ENCODE assay signal across 8 cellular contexts in the genomic region with DNA sequence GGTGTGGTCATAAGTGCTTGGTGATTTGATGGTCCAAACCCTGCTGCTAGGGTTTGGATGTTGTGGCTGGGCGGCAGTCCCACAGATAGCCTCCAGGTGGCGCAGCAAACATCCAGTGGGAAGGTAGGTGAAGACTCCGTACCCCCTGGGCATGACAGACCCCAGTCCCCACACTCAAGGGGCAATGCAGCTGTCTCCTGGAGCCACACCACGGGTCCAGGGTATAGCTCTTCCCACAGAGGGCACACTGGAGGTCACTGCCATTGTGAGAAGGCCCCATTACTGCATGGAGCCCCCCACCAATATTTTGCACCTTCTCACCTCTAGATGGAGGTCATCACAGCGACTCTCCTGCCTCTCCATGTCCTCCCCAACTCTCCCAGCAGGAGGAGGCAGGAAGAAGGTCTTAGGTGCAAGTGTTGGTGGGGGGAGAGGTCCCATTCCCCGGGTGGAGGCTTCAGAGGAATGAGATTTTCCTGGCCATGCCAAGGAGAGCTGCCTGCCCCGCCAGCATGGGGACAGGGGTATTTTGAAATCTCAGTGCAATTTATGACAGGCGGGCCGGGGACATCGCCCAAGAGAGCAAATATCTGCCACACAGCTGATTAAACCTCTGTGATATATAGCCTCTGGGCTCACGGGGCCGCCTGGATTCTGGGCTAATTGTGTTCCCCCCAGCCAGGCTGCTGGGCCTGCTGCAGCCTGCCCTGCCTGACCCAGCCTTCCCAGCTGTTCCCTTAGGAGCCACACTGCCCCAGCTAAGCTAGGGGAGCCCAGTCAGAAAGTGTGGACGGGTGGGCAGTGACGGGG.
A peak's percentile ranks its signal among the peaks of the same experiment; 100 is the strongest.
DNase-seq lines count a peak whose midpoint lies in the region; ATAC-seq lines count a peak whose summit lies in the region.

No MANE protein-coding gene starts in this region.

- DNase-seq in DMS79 treated with DMSO at 0.1 percent for 48 hours (lab: John Stamatoyannopoulos, UW) (peak; percentile 20), DMS79 (lab: John Stamatoyannopoulos, UW) (no peak), NCI-H1930 (lab: John Stamatoyannopoulos, UW) (peak; percentile 36 to 56), ecto neural progenitor cell (ENCODE audit: low spot score) (peak; percentile 88), midbrain (lab: John Stamatoyannopoulos, UW) (peak; percentile 33)
- peak; percentile 53 to 64 for DNase-seq in activated CD4-positive, alpha-beta T cell treated with anti-CD3 and anti-CD28 coated beads, Interleukin-2, amount 50 U/mL, for 24 hours (ENCODE audit: low read depth in 1 of 2, low spot score in 1 of 2)
- DNase-seq in stimulated activated CD8-positive, alpha-beta memory T cell treated with anti-CD3 and anti-CD28 coated beads, Interleukin-7, amount 100 ng/mL, for 1 hour (ENCODE audit: low read depth in 2 of 2): peak; percentile 31 to 53

- ATAC-seq in HG03039 (IDR thresholded peaks at IDR 0.05; ENCODE audit: unreplicated experiment): no peak
